1 cellular context compared by ENCODE assay signal in genomic region chr2:207458582-207458981, GRCh38.
TF ChIP-seq lines count a peak whose summit lies in the region.

No MANE protein-coding gene starts in this region.

TF ChIP-seq in GM23338, 12 proteins besides CTCF, POLR2A, EP300 and RAD21 (continued from another document):
- TF ChIP-seq, protein P1, sequence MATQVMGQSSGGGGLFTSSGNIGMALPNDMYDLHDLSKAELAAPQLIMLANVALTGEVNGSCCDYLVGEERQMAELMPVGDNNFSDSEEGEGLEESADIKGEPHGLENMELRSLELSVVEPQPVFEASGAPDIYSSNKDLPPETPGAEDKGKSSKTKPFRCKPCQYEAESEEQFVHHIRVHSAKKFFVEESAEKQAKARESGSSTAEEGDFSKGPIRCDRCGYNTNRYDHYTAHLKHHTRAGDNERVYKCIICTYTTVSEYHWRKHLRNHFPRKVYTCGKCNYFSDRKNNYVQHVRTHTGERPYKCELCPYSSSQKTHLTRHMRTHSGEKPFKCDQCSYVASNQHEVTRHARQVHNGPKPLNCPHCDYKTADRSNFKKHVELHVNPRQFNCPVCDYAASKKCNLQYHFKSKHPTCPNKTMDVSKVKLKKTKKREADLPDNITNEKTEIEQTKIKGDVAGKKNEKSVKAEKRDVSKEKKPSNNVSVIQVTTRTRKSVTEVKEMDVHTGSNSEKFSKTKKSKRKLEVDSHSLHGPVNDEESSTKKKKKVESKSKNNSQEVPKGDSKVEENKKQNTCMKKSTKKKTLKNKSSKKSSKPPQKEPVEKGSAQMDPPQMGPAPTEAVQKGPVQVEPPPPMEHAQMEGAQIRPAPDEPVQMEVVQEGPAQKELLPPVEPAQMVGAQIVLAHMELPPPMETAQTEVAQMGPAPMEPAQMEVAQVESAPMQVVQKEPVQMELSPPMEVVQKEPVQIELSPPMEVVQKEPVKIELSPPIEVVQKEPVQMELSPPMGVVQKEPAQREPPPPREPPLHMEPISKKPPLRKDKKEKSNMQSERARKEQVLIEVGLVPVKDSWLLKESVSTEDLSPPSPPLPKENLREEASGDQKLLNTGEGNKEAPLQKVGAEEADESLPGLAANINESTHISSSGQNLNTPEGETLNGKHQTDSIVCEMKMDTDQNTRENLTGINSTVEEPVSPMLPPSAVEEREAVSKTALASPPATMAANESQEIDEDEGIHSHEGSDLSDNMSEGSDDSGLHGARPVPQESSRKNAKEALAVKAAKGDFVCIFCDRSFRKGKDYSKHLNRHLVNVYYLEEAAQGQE (IDR thresholded peaks at IDR 0.05; ENCODE audit: unreplicated experiment): no peak
- TF ChIP-seq JUNB (IDR thresholded peaks at IDR 0.05; ENCODE audit: unreplicated experiment) (no peak), ZNF114 (CRISPR knock-in tag; IDR thresholded peaks at IDR 0.05) (no peak), EZH2 (IDR thresholded peaks at IDR 0.05; ENCODE audit: low read depth, unreplicated experiment) (no peak)
